ENCODE assay signal across 8 cellular contexts in the genomic region with DNA sequence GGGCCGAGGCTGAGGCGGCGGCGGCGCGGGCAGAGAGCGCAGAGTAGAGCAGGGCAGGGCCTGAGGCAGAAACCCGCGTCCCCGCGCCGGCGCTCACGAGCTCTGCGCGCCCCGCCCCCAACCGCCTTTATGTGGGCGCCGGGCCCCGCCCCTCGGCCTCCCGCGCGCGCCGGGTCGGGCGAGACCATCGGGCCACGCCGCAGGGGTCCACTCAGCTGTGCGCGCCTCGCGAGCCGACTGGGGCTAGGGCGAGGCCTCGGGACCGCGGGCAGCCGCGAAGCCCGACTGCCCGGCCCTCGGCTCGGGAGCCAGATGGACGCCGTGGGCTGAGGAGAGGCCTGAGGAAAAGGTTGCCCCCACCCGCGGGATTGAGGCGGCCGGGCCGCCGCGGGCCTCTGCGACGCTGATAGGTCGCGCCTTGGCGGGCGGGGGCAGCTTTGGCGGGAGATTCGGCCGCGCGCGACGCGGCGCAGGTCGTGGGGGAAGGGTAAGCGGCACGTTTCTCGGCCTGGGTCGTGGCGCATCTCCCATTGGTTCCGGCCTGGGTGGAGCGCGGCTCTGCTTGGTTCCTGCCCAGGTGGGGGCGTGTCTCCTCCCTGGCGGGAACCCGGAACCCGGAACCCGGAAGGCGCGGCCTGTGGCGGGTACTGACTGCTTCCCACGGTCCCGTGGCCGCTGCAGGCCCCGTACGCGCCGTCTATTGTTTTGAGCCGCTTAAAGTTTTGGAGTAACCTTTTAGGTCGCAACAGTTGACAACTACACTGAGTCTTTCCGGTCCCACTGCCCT. TPM values are rescaled to one million over a fixed set of nuclear protein-coding genes. Genes with fewer than 3 reads are reported as not detected.
DNase-seq lines count a peak whose midpoint lies in the region; ATAC-seq and TF ChIP-seq lines count a peak whose summit lies in the region.

A gene (minus strand): TSS at position 104 of the 787 bp plus-strand sequence. CDS start 131 bp downstream, outside the sequence.

- H3K4me2 ChIP-seq in osteoblast (ENCODE audit: insufficient read depth, low read length), result peak within 1 kb of the TSS; percentile 97

- TF ChIP-seq POLR2A in testis (IDR thresholded peaks at IDR 0.05), result peak; percentile 66

- H3K4me1 ChIP-seq in osteoblast (ENCODE audit: insufficient read depth, low read length), result peaks cover 8% of the 10 kb centered on the region
- H3K4me1 ChIP-seq in testis, result peaks cover 37% of the 10 kb centered on the region

- no peaks in the 10 kb centered on the region for H3K27me3 Mint-ChIP-seq in activated naive CD4-positive, alpha-beta T cell treated with anti-CD3 and anti-CD28 coated beads, Interleukin-2, amount 50 U/mL, for 24 hours

- DNase-seq in GM10266 (ENCODE audit: extremely low spot score), result peak; percentile 98
- DNase-seq in NCI-H1092 treated with DMSO at 0.1 percent for 48 hours (lab: John Stamatoyannopoulos, UW), result peak; percentile 95
- DNase-seq in globus pallidus (ENCODE audit: low spot score), result peak; percentile 83
- DNase-seq in osteoblast (ENCODE audit: insufficient read length, low spot score, missing footprints), result peak; percentile 99
- peak; percentile 97 for DNase-seq in testis

- H3K27ac ChIP-seq in osteoblast (ENCODE audit: low read depth, low read length) (peak within 1 kb of the TSS; percentile 92), testis (peak within 1 kb of the TSS; percentile 96 to 100)

- ATAC-seq in HG02623 (IDR thresholded peaks at IDR 0.05; ENCODE audit: unreplicated experiment), result peak; percentile 78
- peak; percentile 85 for ATAC-seq in SK-N-SH treated with all-trans-retinoic acid at 6 μM for 48 hours

- H3K27ac Mint-ChIP-seq in activated naive CD4-positive, alpha-beta T cell treated with anti-CD3 and anti-CD28 coated beads, Interleukin-2, amount 50 U/mL, for 24 hours, result peak within 1 kb of the TSS; percentile 96

- peaks cover 15% of the 10 kb centered on the region for H3K36me3 ChIP-seq in osteoblast (ENCODE audit: insufficient read depth, low read length)
- H3K36me3 ChIP-seq in testis (ENCODE audit: low read depth, missing control alignments), result no peaks in the 10 kb centered on the region

- peaks cover 30% of the 10 kb centered on the region for H4K20me1 ChIP-seq in osteoblast (ENCODE audit: insufficient read depth, low read length)

- H3K27me3 ChIP-seq in osteoblast (ENCODE audit: insufficient read depth, low read length) (no peaks in the 10 kb centered on the region), testis (no peaks in the 10 kb centered on the region)

- intact Hi-C loops in testis (cut with DNase I; ENCODE audit: low total_unique reads), result loop anchor here (5.0 kb wide), 1 partner anchor 550 kb away; a partner anchor contains a TSS

- H3K4me3 Mint-ChIP-seq in activated naive CD4-positive, alpha-beta T cell treated with anti-CD3 and anti-CD28 coated beads, Interleukin-2, amount 50 U/mL, for 24 hours, result peak within 1 kb of the TSS; percentile 98

- peaks cover 13% of the 10 kb centered on the region for H3K36me3 Mint-ChIP-seq in activated naive CD4-positive, alpha-beta T cell treated with anti-CD3 and anti-CD28 coated beads, Interleukin-2, amount 50 U/mL, for 24 hours

- 0% methylated on average over 4 to 90 of the region's 98 CpGs for WGBS in testis, 2 donors

- peak within 1 kb of the TSS; percentile 91 for H2AFZ ChIP-seq in osteoblast (ENCODE audit: low read length)

- no peaks in the 10 kb centered on the region for H3K9me3 Mint-ChIP-seq in activated naive CD4-positive, alpha-beta T cell treated with anti-CD3 and anti-CD28 coated beads, Interleukin-2, amount 50 U/mL, for 24 hours

- peaks cover 63% of the 10 kb centered on the region for H3K79me2 ChIP-seq in osteoblast (ENCODE audit: insufficient read depth, low read length)

- peaks cover 58% of the 10 kb centered on the region for H3K4me1 Mint-ChIP-seq in activated naive CD4-positive, alpha-beta T cell treated with anti-CD3 and anti-CD28 coated beads, Interleukin-2, amount 50 U/mL, for 24 hours

- H3K4me3 ChIP-seq in osteoblast (ENCODE audit: insufficient read depth, low read length), result peak within 1 kb of the TSS; percentile 79
- H3K4me3 ChIP-seq in testis, result peak within 1 kb of the TSS; percentile 93 to 95

- TF ChIP-seq CTCF in GM10266 (IDR thresholded peaks at IDR 0.05; ENCODE audit: control insufficient read depth, insufficient read depth, low read depth, missing control alignments) (no peak), osteoblast (IDR thresholded peaks at IDR 0.05; ENCODE audit: extremely low read depth, low read depth, low read length) (no peak), testis (IDR thresholded peaks at IDR 0.05) (peak in 1 of 3 experiments; percentile 3)

- H3K9me3 ChIP-seq in osteoblast (ENCODE audit: low read depth, low read length) (no peaks in the 10 kb centered on the region), testis (no peaks in the 10 kb centered on the region)

TF ChIP-seq in SK-N-SH treated with all-trans-retinoic acid at 6 μM for 48 hours, 23 proteins besides CTCF, POLR2A, EP300 and RAD21:
- TF ChIP-seq, protein P1, sequence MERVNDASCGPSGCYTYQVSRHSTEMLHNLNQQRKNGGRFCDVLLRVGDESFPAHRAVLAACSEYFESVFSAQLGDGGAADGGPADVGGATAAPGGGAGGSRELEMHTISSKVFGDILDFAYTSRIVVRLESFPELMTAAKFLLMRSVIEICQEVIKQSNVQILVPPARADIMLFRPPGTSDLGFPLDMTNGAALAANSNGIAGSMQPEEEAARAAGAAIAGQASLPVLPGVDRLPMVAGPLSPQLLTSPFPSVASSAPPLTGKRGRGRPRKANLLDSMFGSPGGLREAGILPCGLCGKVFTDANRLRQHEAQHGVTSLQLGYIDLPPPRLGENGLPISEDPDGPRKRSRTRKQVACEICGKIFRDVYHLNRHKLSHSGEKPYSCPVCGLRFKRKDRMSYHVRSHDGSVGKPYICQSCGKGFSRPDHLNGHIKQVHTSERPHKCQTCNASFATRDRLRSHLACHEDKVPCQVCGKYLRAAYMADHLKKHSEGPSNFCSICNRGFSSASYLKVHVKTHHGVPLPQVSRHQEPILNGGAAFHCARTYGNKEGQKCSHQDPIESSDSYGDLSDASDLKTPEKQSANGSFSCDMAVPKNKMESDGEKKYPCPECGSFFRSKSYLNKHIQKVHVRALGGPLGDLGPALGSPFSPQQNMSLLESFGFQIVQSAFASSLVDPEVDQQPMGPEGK (CRISPR knock-in tag; IDR thresholded peaks at IDR 0.05; ENCODE audit: borderline replicate concordance), result no peak
- TF ChIP-seq, protein P2, sequence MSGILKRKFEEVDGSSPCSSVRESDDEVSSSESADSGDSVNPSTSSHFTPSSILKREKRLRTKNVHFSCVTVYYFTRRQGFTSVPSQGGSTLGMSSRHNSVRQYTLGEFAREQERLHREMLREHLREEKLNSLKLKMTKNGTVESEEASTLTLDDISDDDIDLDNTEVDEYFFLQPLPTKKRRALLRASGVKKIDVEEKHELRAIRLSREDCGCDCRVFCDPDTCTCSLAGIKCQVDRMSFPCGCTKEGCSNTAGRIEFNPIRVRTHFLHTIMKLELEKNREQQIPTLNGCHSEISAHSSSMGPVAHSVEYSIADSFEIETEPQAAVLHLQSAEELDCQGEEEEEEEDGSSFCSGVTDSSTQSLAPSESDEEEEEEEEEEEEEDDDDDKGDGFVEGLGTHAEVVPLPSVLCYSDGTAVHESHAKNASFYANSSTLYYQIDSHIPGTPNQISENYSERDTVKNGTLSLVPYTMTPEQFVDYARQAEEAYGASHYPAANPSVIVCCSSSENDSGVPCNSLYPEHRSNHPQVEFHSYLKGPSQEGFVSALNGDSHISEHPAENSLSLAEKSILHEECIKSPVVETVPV (CRISPR knock-in tag; IDR thresholded peaks at IDR 0.05), result no peak
- TF ChIP-seq BACH2 (CRISPR knock-in tag; IDR thresholded peaks at IDR 0.05; ENCODE audit: borderline replicate concordance) (no peak), ZNF565 (CRISPR knock-in tag; conservative IDR thresholded peaks at IDR 0.05; ENCODE audit: low read depth) (no peak)

RNA-seq across cellular contexts. Expression of the gene that starts here (rescaled TPM):
- total RNA-seq in osteoblast, result 51.9 and 55.7 TPM in 2 replicates
- total RNA-seq in testis, result 100 to 1,000 TPM; 137 to 173 TPM
- polyA plus RNA-seq in testis (ENCODE audit: insufficient read depth, low read depth, low replicate concordance), result 118 TPM

Comparison
In these comparisons a context has a peak if more than half of its experiments do, and no peak if none do; other contexts are left out.
1. Peak in every context shown above with its lines: DNase-seq, ATAC-seq, H3K4me3 ChIP-seq and H3K27ac ChIP-seq.